In genomic region chr3:52298147-52299098, GRCh38 we compare ENCODE assay signal across 17 cellular contexts. TPM values are rescaled to one million over a fixed set of nuclear protein-coding genes. Genes with fewer than 3 reads are reported as not detected.
DNase-seq lines count a peak whose midpoint lies in the region; ATAC-seq, FAIRE-seq and TF ChIP-seq lines count a peak whose summit lies in the region.
"Had no signal": no experiment of that assay in that cellular context is flagged by ENCODE, and none has a peak within 500 bp of the region (broad histone marks: within the 10 kb centered on the region; RNA-seq: fewer than 3 reads in every experiment).

No MANE protein-coding gene starts in this region.

- peaks cover 16% of the 10 kb centered on the region for H4K20me1 ChIP-seq in HepG2 (ENCODE audit: insufficient read depth, low read length)

- no peak for TF ChIP-seq EP300 in HepG2 (IDR thresholded peaks at IDR 0.05; ENCODE audit: low read depth in 2 of 2, low read length in 2 of 2)
- no peak for TF ChIP-seq EP300 in HepG2 (CRISPR knock-in tag; IDR thresholded peaks at IDR 0.05; ENCODE audit: borderline replicate concordance)

- CTCF ChIA-PET in HepG2 (lab: Yijun Ruan, JAX; ENCODE audit: low intra/inter-chr PET ratio, low total read pairs) = interaction anchor here (1.4 kb wide), 1 partner anchor 41 kb away, joined by 4 read pairs; no protein-coding TSS in a partner anchor

- 18 to 20% methylated on average over 10 to 16 of the region's 17 CpGs for WGBS in body of pancreas, 2 donors
- 5% methylated on average over 14 of the region's 17 CpGs for WGBS in HepG2 (ENCODE audit: low lambda C conversion rate)

- intact Hi-C loops in body of pancreas (cut with DNase I) (no loop called here), HepG2 (cut with micrococcal nuclease; ENCODE audit: unreplicated experiment) (loop anchor here (1.0 kb wide), 1 partner anchor 8 kb away; no protein-coding TSS in a partner anchor), sciatic nerve (cut with DNase I) (no loop called here)

- H3K27me3 Mint-ChIP-seq in T-helper 2 cell treated with Interferon-gamma antibody and Interleukin-4, amounts not matched to agents 5 μg/mL and 100 μg/mL, for 36 hours (ENCODE audit: low read depth) = no peaks in the 10 kb centered on the region

- peak overlapping the region; percentile 75 for H3K4me2 ChIP-seq in HepG2 (ENCODE audit: low read depth, low read length)

- H3K27me3 ChIP-seq in body of pancreas (no peaks in the 10 kb centered on the region), HepG2 (ENCODE audit: control insufficient read depth in 1 of 2, insufficient read depth in 2 of 2, low read length in 2 of 2) (no peaks in the 10 kb centered on the region)

- H3K4me1 Mint-ChIP-seq in T-helper 2 cell treated with Interferon-gamma antibody and Interleukin-4, amounts not matched to agents 5 μg/mL and 100 μg/mL, for 36 hours (ENCODE audit: low read depth) = no peaks in the 10 kb centered on the region

- FAIRE-seq in HepG2 (lab: Jason Lieb, UNC) = no peak
- FAIRE-seq: endometrium had no signal

- no peaks in the 10 kb centered on the region for H3K9me3 ChIP-seq in body of pancreas
- H3K9me3 ChIP-seq in HepG2 (ENCODE audit: low read length) = no peaks in the 10 kb centered on the region
- H3K9me3 ChIP-seq: neutrophil had no signal

- H3K4me3 Mint-ChIP-seq in T-helper 2 cell treated with Interferon-gamma antibody and Interleukin-4, amounts not matched to agents 5 μg/mL and 100 μg/mL, for 36 hours = no peak overlapping the region

- in situ Hi-C loops in HepG2 (cut with HindIII; ENCODE audit: extremely low pct_ligation_motif_present, low pct_unique_long_range_greater_than_20kb) = no loop called here

- no peaks in the 10 kb centered on the region for H3K36me3 ChIP-seq in body of pancreas (replicated peaks in 1 of 2; ENCODE audit: insufficient read depth in 1 of 2, low read depth in 2 of 2)
- H3K36me3 ChIP-seq in HepG2 (replicated peaks in 1 of 2; ENCODE audit: control insufficient read depth in 1 of 2, insufficient read depth in 2 of 2, low read length in 2 of 2) = peaks cover 3% of the 10 kb centered on the region in 2 experiments; a peak in 2 of 5 replicates

- POLR2A ChIA-PET in HepG2 (lab: Yijun Ruan, JAX) = interaction anchor here (1.0 to 5.4 kb wide), 8 partner anchors 9 to 78 kb away, joined by 3 to 113 read pairs (median 11); partner anchors contain the start of genes GLYCTK, TWF2 and WDR82

- TF ChIP-seq RAD21 in HepG2 (CRISPR knock-in tag; IDR thresholded peaks at IDR 0.05) = no peak

- peak in 2 of 3 donors; percentile 41 to 43 for TF ChIP-seq POLR2A in body of pancreas (IDR thresholded peaks at IDR 0.05)
- no peak; a peak in 1 of 4 replicates for TF ChIP-seq POLR2A in HepG2 (IDR thresholded peaks at IDR 0.05; ENCODE audit: insufficient read depth in 1 of 2, low read depth in 2 of 2, low read length in 2 of 2)

- H3K79me2 ChIP-seq in HepG2 (ENCODE audit: insufficient read depth, low read length) = no peaks in the 10 kb centered on the region

- H2AFZ ChIP-seq in HepG2 (ENCODE audit: low read length) = no peak overlapping the region

- 0 out of 2 replicates have a peak overlapping the region, but pooled peaks have one; percentile 15 for H3K9ac ChIP-seq in HepG2 (ENCODE audit: insufficient read depth, low read depth, low read length)

- ATAC-seq in body of pancreas (no peak), HepG2 (peak; percentile 23), sciatic nerve (peak; percentile 24)
- ATAC-seq: HCT116, Right ventricle myocardium inferior had no signal

- no TSS peak for BruUV-seq in HepG2 (replicated peaks; lab: Mats Ljungman, UMichigan)

- H3K27ac Mint-ChIP-seq in T-helper 2 cell treated with Interferon-gamma antibody and Interleukin-4, amounts not matched to agents 5 μg/mL and 100 μg/mL, for 36 hours = no peak overlapping the region

- H3K36me3 Mint-ChIP-seq in T-helper 2 cell treated with Interferon-gamma antibody and Interleukin-4, amounts not matched to agents 5 μg/mL and 100 μg/mL, for 36 hours (ENCODE audit: low read depth) = no peaks in the 10 kb centered on the region

- H3K4me3 ChIP-seq in body of pancreas (no peak overlapping the region), HepG2 (replicated peaks in 1 of 3; ENCODE audit: insufficient read depth in 1 of 3, low read depth in 2 of 3, low read length in 3 of 3) (peak overlapping the region in 2 of 3 experiments; percentile 13 to 34; a peak in 1 of 6 replicates)

- no peaks in the 10 kb centered on the region for H3K9me3 Mint-ChIP-seq in T-helper 2 cell treated with Interferon-gamma antibody and Interleukin-4, amounts not matched to agents 5 μg/mL and 100 μg/mL, for 36 hours

- peak in 2 of 3 experiments; percentile 33 to 70 for DNase-seq in NCI-H1417 (lab: John Stamatoyannopoulos, UW)
- no peak for DNase-seq in NCI-H1417 treated with DMSO at 0.1 percent for 48 hours (lab: John Stamatoyannopoulos, UW)
- peak in 3 of 4 donors; percentile 30 to 43 (median 41) for DNase-seq in body of pancreas
- DNase-seq in HepG2 (ENCODE audit: low spot score) = no peak
- DNase-seq in sciatic nerve (ENCODE audit: low spot score) = no peak
- DNase-seq in T-helper 2 cell treated with Interferon-gamma antibody and Interleukin-4, amounts not matched to agents 5 μg/mL and 100 μg/mL, for 36 hours (ENCODE audit: low spot score) = no peak
- no peak for DNase-seq in AG08396 (ENCODE audit: low spot score)
- no peak for DNase-seq in activated CD4-positive, alpha-beta T cell treated with anti-CD3 and anti-CD28 coated beads for 48 hours
- DNase-seq: 8988T; left ventricle myocardium superior; NCI-H1436; NCI-H524; stimulated activated CD4-positive, alpha-beta T cell treated with anti-CD3 and anti-CD28 coated beads, Interleukin-12 subunit alpha, Interleukin-12 subunit beta, amount 100 ng/mL, for 4 hours had no signal

- H3K4me1 ChIP-seq in body of pancreas (peaks cover 36% of the 10 kb centered on the region), HepG2 (ENCODE audit: insufficient read depth, low read length) (peaks cover 42% of the 10 kb centered on the region)

- TF ChIP-seq CTCF in body of pancreas (IDR thresholded peaks at IDR 0.05) (peak in 1 of 7 experiments; percentile 15), HepG2 (CRISPR knock-in tag; IDR thresholded peaks at IDR 0.05) (peak; percentile 46)

- peak overlapping the region in 3 of 4 donors; percentile 68 to 72 (median 71) for H3K27ac ChIP-seq in body of pancreas
- H3K27ac ChIP-seq in HepG2 (ENCODE audit: extremely low read length, insufficient read depth, low read length) = no peak overlapping the region
- H3K27ac ChIP-seq: neutrophil had no signal

RNA-seq across cellular contexts. Expression of gene GLYCTK, which starts 10.8 kb away (rescaled TPM):
- total RNA-seq in body of pancreas (10 to 100 TPM in 1 of 2 donors, 1 to 10 TPM in 1; 5.4 to 25.4 TPM), HepG2 (2016; rRNA removed; fragmentation: Illumina TruSeq; extraction: Trizol) (91.7 and 126 TPM in 2 replicates), sciatic nerve (16.7 TPM)
- total RNA-seq in HepG2 (2016; cell fraction: cytosol; rRNA removed; fragmentation: Illumina TruSeq; extraction: Trizol; ENCODE audit: low read depth) = 33.8 and 34.0 TPM in 2 replicates
- total RNA-seq in HepG2 (2016; cell fraction: insoluble cytoplasmic fraction; rRNA removed; fragmentation: Illumina TruSeq; extraction: Trizol) = 89.0 and 132 TPM in 2 replicates
- total RNA-seq in HepG2 (2016; cell fraction: membrane; rRNA removed; fragmentation: Illumina TruSeq; extraction: Trizol) = 68.4 and 70.3 TPM in 2 replicates
- total RNA-seq in HepG2 (2016; cell fraction: nucleus; rRNA removed; fragmentation: Illumina TruSeq; extraction: Trizol) = 155 and 170 TPM in 2 replicates
- 70.0 and 102 TPM in 2 replicates for polyA plus RNA-seq in HepG2 (2011; rRNA removed)
- polyA plus RNA-seq in HepG2 (2011; cell fraction: cytosol; rRNA removed) = 57.2 and 86.0 TPM in 2 replicates
- polyA plus RNA-seq in HepG2 (2011; cell fraction: nucleus; rRNA removed) = 489 and 498 TPM in 2 replicates
- polyA plus RNA-seq in HepG2 (2012) = 41.5 and 43.2 TPM in 2 replicates
- polyA plus RNA-seq in HepG2 (2016; cell fraction: cytosol; fragmentation: Illumina TruSeq; extraction: Trizol; ENCODE audit: low read depth) = 21.7 and 24.0 TPM in 2 replicates
- 64.0 and 68.6 TPM in 2 replicates for polyA plus RNA-seq in HepG2 (2016; cell fraction: insoluble cytoplasmic fraction; fragmentation: Illumina TruSeq; extraction: Trizol; ENCODE audit: low read depth)
- 44.9 and 46.0 TPM in 2 replicates for polyA plus RNA-seq in HepG2 (2016; cell fraction: membrane; fragmentation: Illumina TruSeq; extraction: Trizol; ENCODE audit: low read depth)
- polyA plus RNA-seq in HepG2 (2016; cell fraction: nucleus; fragmentation: Illumina TruSeq; extraction: Trizol; ENCODE audit: insufficient read depth, low read depth) = 216 and 226 TPM in 2 replicates
- 13.9 and 184 TPM in 2 replicates for polyA minus RNA-seq in HepG2 (2011; rRNA and poly(A)+ RNA removed; ENCODE audit: low replicate concordance)
- polyA minus RNA-seq in HepG2 (2011; cell fraction: cytosol; rRNA and poly(A)+ RNA removed) = 18.4 and 23.4 TPM in 2 replicates
- polyA minus RNA-seq in HepG2 (2011; cell fraction: nucleus; rRNA and poly(A)+ RNA removed) = 164 and 185 TPM in 2 replicates

RNA-seq across cellular contexts. Expression of gene DNAH1, which starts 17.7 kb away (rescaled TPM):
- 10 to 100 TPM in 1 of 2 donors, 1 to 10 TPM in 1; 6.0 to 14.8 TPM for total RNA-seq in body of pancreas
- total RNA-seq in HepG2 (2016; rRNA removed; fragmentation: Illumina TruSeq; extraction: Trizol) = 0.42 and 0.64 TPM in 2 replicates
- total RNA-seq in HepG2 (2016; cell fraction: cytosol; rRNA removed; fragmentation: Illumina TruSeq; extraction: Trizol; ENCODE audit: low read depth) = under 0.01 and 0.35 TPM in 2 replicates
- total RNA-seq in HepG2 (2016; cell fraction: insoluble cytoplasmic fraction; rRNA removed; fragmentation: Illumina TruSeq; extraction: Trizol) = 0.18 and 0.74 TPM in 2 replicates
- 0.07 and 0.22 TPM in 2 replicates for total RNA-seq in HepG2 (2016; cell fraction: membrane; rRNA removed; fragmentation: Illumina TruSeq; extraction: Trizol)
- total RNA-seq in HepG2 (2016; cell fraction: nucleus; rRNA removed; fragmentation: Illumina TruSeq; extraction: Trizol) = 1.7 and 2.1 TPM in 2 replicates
- 3.5 and 4.8 TPM in 2 replicates for polyA plus RNA-seq in HepG2 (2011; rRNA removed)
- polyA plus RNA-seq in HepG2 (2011; cell fraction: cytosol; rRNA removed) = 0.85 and 1.5 TPM in 2 replicates
- 32.0 and 33.0 TPM in 2 replicates for polyA plus RNA-seq in HepG2 (2011; cell fraction: nucleus; rRNA removed)
- polyA plus RNA-seq in HepG2 (2012) = 2.0 and 3.0 TPM in 2 replicates
- 0.07 TPM in 1 of 2 replicates, not detected in the other for polyA plus RNA-seq in HepG2 (2016; cell fraction: cytosol; fragmentation: Illumina TruSeq; extraction: Trizol; ENCODE audit: low read depth)
- polyA plus RNA-seq in HepG2 (2016; cell fraction: insoluble cytoplasmic fraction; fragmentation: Illumina TruSeq; extraction: Trizol; ENCODE audit: low read depth) = 0.13 and 0.34 TPM in 2 replicates
- 0.09 and 0.14 TPM in 2 replicates for polyA plus RNA-seq in HepG2 (2016; cell fraction: membrane; fragmentation: Illumina TruSeq; extraction: Trizol; ENCODE audit: low read depth)
- 1.9 and 2.5 TPM in 2 replicates for polyA plus RNA-seq in HepG2 (2016; cell fraction: nucleus; fragmentation: Illumina TruSeq; extraction: Trizol; ENCODE audit: insufficient read depth, low read depth)
- 8.3 and 11.0 TPM in 2 replicates for polyA minus RNA-seq in HepG2 (2011; rRNA and poly(A)+ RNA removed; ENCODE audit: low replicate concordance)
- 0.35 and 0.99 TPM in 2 replicates for polyA minus RNA-seq in HepG2 (2011; cell fraction: cytosol; rRNA and poly(A)+ RNA removed)
- 12.2 and 14.8 TPM in 2 replicates for polyA minus RNA-seq in HepG2 (2011; cell fraction: nucleus; rRNA and poly(A)+ RNA removed)
- total RNA-seq in sciatic nerve = 20.1 TPM

RNA-seq across cellular contexts. Expression of gene WDR82, which starts 20.0 kb away (rescaled TPM):
- 10 to 100 TPM; 19.1 to 21.5 TPM for total RNA-seq in body of pancreas
- 59.5 and 62.0 TPM in 2 replicates for total RNA-seq in HepG2 (2016; rRNA removed; fragmentation: Illumina TruSeq; extraction: Trizol)
- total RNA-seq in HepG2 (2016; cell fraction: cytosol; rRNA removed; fragmentation: Illumina TruSeq; extraction: Trizol; ENCODE audit: low read depth) = 6.3 and 6.7 TPM in 2 replicates
- total RNA-seq in HepG2 (2016; cell fraction: insoluble cytoplasmic fraction; rRNA removed; fragmentation: Illumina TruSeq; extraction: Trizol) = 58.9 and 60.5 TPM in 2 replicates
- total RNA-seq in HepG2 (2016; cell fraction: membrane; rRNA removed; fragmentation: Illumina TruSeq; extraction: Trizol) = 27.7 and 28.8 TPM in 2 replicates
- 32.4 and 32.6 TPM in 2 replicates for total RNA-seq in HepG2 (2016; cell fraction: nucleus; rRNA removed; fragmentation: Illumina TruSeq; extraction: Trizol)
- 39.1 and 41.9 TPM in 2 replicates for polyA plus RNA-seq in HepG2 (2011; rRNA removed)
- polyA plus RNA-seq in HepG2 (2011; cell fraction: cytosol; rRNA removed) = 23.5 and 37.7 TPM in 2 replicates
- 10.7 and 14.5 TPM in 2 replicates for polyA plus RNA-seq in HepG2 (2011; cell fraction: nucleus; rRNA removed)
- polyA plus RNA-seq in HepG2 (2012) = 48.3 and 52.2 TPM in 2 replicates
- polyA plus RNA-seq in HepG2 (2016; cell fraction: cytosol; fragmentation: Illumina TruSeq; extraction: Trizol; ENCODE audit: low read depth) = 3.6 and 4.2 TPM in 2 replicates
- 60.6 and 66.1 TPM in 2 replicates for polyA plus RNA-seq in HepG2 (2016; cell fraction: insoluble cytoplasmic fraction; fragmentation: Illumina TruSeq; extraction: Trizol; ENCODE audit: low read depth)
- polyA plus RNA-seq in HepG2 (2016; cell fraction: membrane; fragmentation: Illumina TruSeq; extraction: Trizol; ENCODE audit: low read depth) = 13.9 and 15.0 TPM in 2 replicates
- polyA plus RNA-seq in HepG2 (2016; cell fraction: nucleus; fragmentation: Illumina TruSeq; extraction: Trizol; ENCODE audit: insufficient read depth, low read depth) = 38.8 and 40.8 TPM in 2 replicates
- 52.7 and 77.7 TPM in 2 replicates for polyA minus RNA-seq in HepG2 (2011; rRNA and poly(A)+ RNA removed; ENCODE audit: low replicate concordance)
- 29.3 and 33.9 TPM in 2 replicates for polyA minus RNA-seq in HepG2 (2011; cell fraction: cytosol; rRNA and poly(A)+ RNA removed)
- polyA minus RNA-seq in HepG2 (2011; cell fraction: nucleus; rRNA and poly(A)+ RNA removed) = 28.7 and 33.2 TPM in 2 replicates
- total RNA-seq in sciatic nerve = 71.5 TPM

RNA-seq across cellular contexts. Expression of gene PPM1M, which starts 52.9 kb away (rescaled TPM):
- total RNA-seq in body of pancreas (10 to 100 TPM in 1 of 2 donors, 1 to 10 TPM in 1; 6.9 to 15.3 TPM), HepG2 (2016; rRNA removed; fragmentation: Illumina TruSeq; extraction: Trizol) (1.5 and 2.5 TPM in 2 replicates), sciatic nerve (36.9 TPM)
- 0.91 and 1.1 TPM in 2 replicates for total RNA-seq in HepG2 (2016; cell fraction: cytosol; rRNA removed; fragmentation: Illumina TruSeq; extraction: Trizol; ENCODE audit: low read depth)
- 2.2 and 2.4 TPM in 2 replicates for total RNA-seq in HepG2 (2016; cell fraction: insoluble cytoplasmic fraction; rRNA removed; fragmentation: Illumina TruSeq; extraction: Trizol)
- total RNA-seq in HepG2 (2016; cell fraction: membrane; rRNA removed; fragmentation: Illumina TruSeq; extraction: Trizol) = 2.7 and 3.5 TPM in 2 replicates
- total RNA-seq in HepG2 (2016; cell fraction: nucleus; rRNA removed; fragmentation: Illumina TruSeq; extraction: Trizol) = 2.0 and 2.1 TPM in 2 replicates
- polyA plus RNA-seq in HepG2 (2011; rRNA removed) = 5.9 and 6.9 TPM in 2 replicates
- polyA plus RNA-seq in HepG2 (2011; cell fraction: cytosol; rRNA removed) = 4.4 and 5.2 TPM in 2 replicates
- polyA plus RNA-seq in HepG2 (2011; cell fraction: nucleus; rRNA removed) = 20.6 and 21.3 TPM in 2 replicates
- 4.0 and 4.5 TPM in 2 replicates for polyA plus RNA-seq in HepG2 (2012)
- 0.99 and 1.1 TPM in 2 replicates for polyA plus RNA-seq in HepG2 (2016; cell fraction: cytosol; fragmentation: Illumina TruSeq; extraction: Trizol; ENCODE audit: low read depth)
- 2.0 and 2.3 TPM in 2 replicates for polyA plus RNA-seq in HepG2 (2016; cell fraction: insoluble cytoplasmic fraction; fragmentation: Illumina TruSeq; extraction: Trizol; ENCODE audit: low read depth)
- 2.3 and 2.5 TPM in 2 replicates for polyA plus RNA-seq in HepG2 (2016; cell fraction: membrane; fragmentation: Illumina TruSeq; extraction: Trizol; ENCODE audit: low read depth)
- 3.6 and 4.3 TPM in 2 replicates for polyA plus RNA-seq in HepG2 (2016; cell fraction: nucleus; fragmentation: Illumina TruSeq; extraction: Trizol; ENCODE audit: insufficient read depth, low read depth)
- polyA minus RNA-seq in HepG2 (2011; rRNA and poly(A)+ RNA removed; ENCODE audit: low replicate concordance) = 8.9 and 14.9 TPM in 2 replicates
- 1.5 and 1.9 TPM in 2 replicates for polyA minus RNA-seq in HepG2 (2011; cell fraction: cytosol; rRNA and poly(A)+ RNA removed)
- polyA minus RNA-seq in HepG2 (2011; cell fraction: nucleus; rRNA and poly(A)+ RNA removed) = 2.7 and 3.7 TPM in 2 replicates

RNA-seq across cellular contexts. Expression of gene TWF2, which starts 59.5 kb away (rescaled TPM):
- 10 to 100 TPM; 26.7 to 35.8 TPM for total RNA-seq in body of pancreas
- total RNA-seq in HepG2 (2016; rRNA removed; fragmentation: Illumina TruSeq; extraction: Trizol) = 45.5 and 49.1 TPM in 2 replicates
- total RNA-seq in HepG2 (2016; cell fraction: cytosol; rRNA removed; fragmentation: Illumina TruSeq; extraction: Trizol; ENCODE audit: low read depth) = 9.3 and 10.4 TPM in 2 replicates
- 46.7 and 47.5 TPM in 2 replicates for total RNA-seq in HepG2 (2016; cell fraction: insoluble cytoplasmic fraction; rRNA removed; fragmentation: Illumina TruSeq; extraction: Trizol)
- total RNA-seq in HepG2 (2016; cell fraction: membrane; rRNA removed; fragmentation: Illumina TruSeq; extraction: Trizol) = 18.1 and 19.8 TPM in 2 replicates
- total RNA-seq in HepG2 (2016; cell fraction: nucleus; rRNA removed; fragmentation: Illumina TruSeq; extraction: Trizol) = 19.0 and 20.5 TPM in 2 replicates
- 108 and 123 TPM in 2 replicates for polyA plus RNA-seq in HepG2 (2011; rRNA removed)
- 139 and 201 TPM in 2 replicates for polyA plus RNA-seq in HepG2 (2011; cell fraction: cytosol; rRNA removed)
- polyA plus RNA-seq in HepG2 (2011; cell fraction: nucleus; rRNA removed) = 105 and 112 TPM in 2 replicates
- polyA plus RNA-seq in HepG2 (2012) = 63.2 and 85.2 TPM in 2 replicates
- polyA plus RNA-seq in HepG2 (2016; cell fraction: cytosol; fragmentation: Illumina TruSeq; extraction: Trizol; ENCODE audit: low read depth) = 10.6 and 11.3 TPM in 2 replicates
- polyA plus RNA-seq in HepG2 (2016; cell fraction: insoluble cytoplasmic fraction; fragmentation: Illumina TruSeq; extraction: Trizol; ENCODE audit: low read depth) = 55.3 and 58.3 TPM in 2 replicates
- 16.1 and 16.9 TPM in 2 replicates for polyA plus RNA-seq in HepG2 (2016; cell fraction: membrane; fragmentation: Illumina TruSeq; extraction: Trizol; ENCODE audit: low read depth)
- polyA plus RNA-seq in HepG2 (2016; cell fraction: nucleus; fragmentation: Illumina TruSeq; extraction: Trizol; ENCODE audit: insufficient read depth, low read depth) = 37.2 and 39.4 TPM in 2 replicates
- 46.6 and 135 TPM in 2 replicates for polyA minus RNA-seq in HepG2 (2011; rRNA and poly(A)+ RNA removed; ENCODE audit: low replicate concordance)
- polyA minus RNA-seq in HepG2 (2011; cell fraction: cytosol; rRNA and poly(A)+ RNA removed) = 84.6 and 87.5 TPM in 2 replicates
- polyA minus RNA-seq in HepG2 (2011; cell fraction: nucleus; rRNA and poly(A)+ RNA removed) = 18.5 and 25.0 TPM in 2 replicates
- total RNA-seq in sciatic nerve = 39.8 TPM

Comparison
In these comparisons a context has a peak if more than half of its experiments do, and no peak if none do; other contexts are left out.
1. DNase-seq: peak in NCI-H1417 (2 of 3) and body of pancreas (3 of 4); none in NCI-H1417 treated with DMSO at 0.1 percent for 48 hours (single experiment), HepG2 (single experiment), sciatic nerve (single experiment), T-helper 2 cell treated with Interferon-gamma antibody and Interleukin-4, amounts not matched to agents 5 μg/mL and 100 μg/mL, for 36 hours (single experiment), AG08396 (single experiment) and activated CD4-positive, alpha-beta T cell treated with anti-CD3 and anti-CD28 coated beads for 48 hours (single experiment).
2. H3K4me3 ChIP-seq: peak in HepG2 (2 of 3); none in body of pancreas (0 of 2).
3. POLR2A ChIP-seq: peak in body of pancreas (2 of 3); none in HepG2 (0 of 2).